ENCODE assay signal across 1 cellular context in genomic region chr17:28686296-28686695, GRCh38.
TF ChIP-seq lines count a peak whose summit lies in the region.

No MANE protein-coding gene starts in this region.

TF ChIP-seq in K562, 482 proteins besides CTCF, POLR2A, EP300 and RAD21:
- TF ChIP-seq NFIC (IDR thresholded peaks at IDR 0.05), result peak; percentile 36
- no peak for TF ChIP-seq ZNF407 (IDR thresholded peaks at IDR 0.05; ENCODE audit: low read depth)
